Comparison of ENCODE assay signal across 1 cellular context in the genomic region with DNA sequence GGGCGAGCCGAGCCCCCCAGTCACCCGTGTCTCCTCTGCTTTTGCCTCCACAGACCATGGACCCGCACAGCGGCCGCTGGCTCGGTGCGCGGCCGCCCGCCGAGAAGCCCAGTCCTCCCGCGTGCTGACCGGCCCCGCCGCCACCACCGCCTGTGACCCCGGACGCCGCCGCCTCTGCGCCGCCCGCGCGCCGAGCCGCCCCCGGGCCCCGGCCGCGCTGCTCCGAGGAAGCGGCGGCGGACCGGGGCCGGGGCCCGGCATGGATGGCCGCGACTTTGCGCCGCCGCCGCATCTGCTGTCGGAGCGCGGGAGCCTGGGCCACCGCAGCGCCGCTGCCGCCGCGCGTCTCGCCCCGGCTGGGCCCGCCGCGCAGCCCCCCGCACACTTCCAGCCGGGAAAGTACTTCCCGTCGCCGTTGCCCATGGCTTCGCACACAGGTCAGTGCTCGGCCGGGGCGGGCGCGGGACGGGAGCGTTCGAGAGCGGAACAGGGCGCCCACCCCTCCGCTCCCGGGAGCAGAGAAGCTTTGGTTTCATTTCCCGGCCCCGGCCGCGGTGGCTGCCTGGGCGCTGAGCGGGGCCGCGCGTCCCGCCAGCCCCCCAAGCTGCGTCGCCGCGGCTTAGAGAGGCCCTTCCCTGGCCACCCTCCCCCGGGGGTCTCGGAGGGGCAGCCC.
TF ChIP-seq lines count a peak whose summit lies in the region.

No MANE protein-coding gene starts in this region.

TF ChIP-seq in liver, 16 proteins besides CTCF, POLR2A, EP300 and RAD21 (continued from another document):
- TF ChIP-seq, protein P1, sequence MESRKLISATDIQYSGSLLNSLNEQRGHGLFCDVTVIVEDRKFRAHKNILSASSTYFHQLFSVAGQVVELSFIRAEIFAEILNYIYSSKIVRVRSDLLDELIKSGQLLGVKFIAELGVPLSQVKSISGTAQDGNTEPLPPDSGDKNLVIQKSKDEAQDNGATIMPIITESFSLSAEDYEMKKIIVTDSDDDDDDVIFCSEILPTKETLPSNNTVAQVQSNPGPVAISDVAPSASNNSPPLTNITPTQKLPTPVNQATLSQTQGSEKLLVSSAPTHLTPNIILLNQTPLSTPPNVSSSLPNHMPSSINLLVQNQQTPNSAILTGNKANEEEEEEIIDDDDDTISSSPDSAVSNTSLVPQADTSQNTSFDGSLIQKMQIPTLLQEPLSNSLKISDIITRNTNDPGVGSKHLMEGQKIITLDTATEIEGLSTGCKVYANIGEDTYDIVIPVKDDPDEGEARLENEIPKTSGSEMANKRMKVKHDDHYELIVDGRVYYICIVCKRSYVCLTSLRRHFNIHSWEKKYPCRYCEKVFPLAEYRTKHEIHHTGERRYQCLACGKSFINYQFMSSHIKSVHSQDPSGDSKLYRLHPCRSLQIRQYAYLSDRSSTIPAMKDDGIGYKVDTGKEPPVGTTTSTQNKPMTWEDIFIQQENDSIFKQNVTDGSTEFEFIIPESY (IDR thresholded peaks at IDR 0.05): no peak
